In genomic region chr4:55517526-55518229, GRCh38 we compare ENCODE assay signal across 16 cellular contexts. TPM values are rescaled to one million over a fixed set of nuclear protein-coding genes. Genes with fewer than 3 reads are reported as not detected.
DNase-seq lines count a peak whose midpoint lies in the region; ATAC-seq, FAIRE-seq and TF ChIP-seq lines count a peak whose summit lies in the region.
"Had no signal": no experiment of that assay in that cellular context is flagged by ENCODE, and none has a peak within 500 bp of the region (broad histone marks: within the 10 kb centered on the region; RNA-seq: fewer than 3 reads in every experiment).

No MANE protein-coding gene starts in this region.

- no peak for TF ChIP-seq CTCF in prostate gland (IDR thresholded peaks at IDR 0.05)

- no peaks in the 10 kb centered on the region for H3K27me3 ChIP-seq in prostate gland (replicated peaks; ENCODE audit: insufficient read depth)
- H3K27me3 ChIP-seq: upper lobe of left lung had no signal

- H3K4me3 ChIP-seq in prostate gland, result no peak overlapping the region
- H3K4me3 ChIP-seq: lung, upper lobe of left lung had no signal

- H3K4me1 ChIP-seq in prostate gland (replicated peaks), result no peaks in the 10 kb centered on the region
- H3K4me1 ChIP-seq: upper lobe of left lung had no signal

- WGBS in prostate gland, result 97% methylated on average over 2 of the region's 2 CpGs

- intact Hi-C loops in prostate gland (cut with DNase I), result no loop called here

- DNase-seq in GM12891 (ENCODE audit: insufficient read length, low spot score), result peak; percentile 3
- no peak for DNase-seq in prostate gland (ENCODE audit: low spot score)
- DNase-seq in frontal cortex (ENCODE audit: low spot score in 2 of 2), result no peak
- no peak for DNase-seq in NK-92 (lab: John Stamatoyannopoulos, UW; ENCODE audit: unreplicated experiment)
- DNase-seq in stimulated activated CD4-positive, alpha-beta T cell treated with anti-CD3 and anti-CD28 coated beads, Interleukin-12 subunit alpha, Interleukin-12 subunit beta, amount 100 ng/mL, for 4 hours, result no peak
- DNase-seq: activated CD4-positive, alpha-beta T cell treated with anti-CD3 and anti-CD28 coated beads, Interleukin-2, amount 50 U/mL, for 4 hours; activated effector memory CD4-positive, alpha-beta T cell treated with anti-CD3 and anti-CD28 coated beads, Interleukin-2, amount 50 U/mL, for 16 hours; NCI-H1694 treated with DMSO at 0.1 percent for 48 hours; NCI-H82; nephron progenitor cell; SHP77 treated with DMSO at 0.1 percent for 48 hours had no signal

- no peaks in the 10 kb centered on the region for H3K36me3 ChIP-seq in prostate gland
- H3K36me3 ChIP-seq: upper lobe of left lung had no signal

- H3K9me3 ChIP-seq in prostate gland, result no peaks in the 10 kb centered on the region
- H3K9me3 ChIP-seq: upper lobe of left lung had no signal

- H3K27ac ChIP-seq in prostate gland, result no peak overlapping the region
- H3K27ac ChIP-seq: upper lobe of left lung had no signal

- FAIRE-seq in GM12891 (lab: Jason Lieb, UNC), result peak; percentile 67
- no peak for FAIRE-seq in frontal cortex (lab: Jason Lieb, UNC)

- ATAC-seq in GM19025 (IDR thresholded peaks at IDR 0.05; ENCODE audit: low read depth, unreplicated experiment) (peak; percentile 61), HG02571 (IDR thresholded peaks at IDR 0.05; ENCODE audit: unreplicated experiment) (peak; percentile 69), HG03378 (IDR thresholded peaks at IDR 0.05; ENCODE audit: unreplicated experiment) (peak; percentile 76)

- no peak for TF ChIP-seq POLR2A in GM12891 (IDR thresholded peaks at IDR 0.05; ENCODE audit: low read depth, low read length)
- TF ChIP-seq POLR2A in prostate gland (IDR thresholded peaks at IDR 0.05), result no peak

TF ChIP-seq in GM12891, 5 proteins besides CTCF, POLR2A, EP300 and RAD21:
- TF ChIP-seq PAX5 (IDR thresholded peaks at IDR 0.05; ENCODE audit: insufficient read depth, low read length, severe bottlenecking) (no peak), SPI1 (IDR thresholded peaks at IDR 0.05; ENCODE audit: low read depth, low read length) (no peak), TAF1 (IDR thresholded peaks at IDR 0.05; ENCODE audit: low read depth, low read length) (no peak), POU2F2 (IDR thresholded peaks at IDR 0.05; ENCODE audit: low read depth, low read length) (no peak), POLR2AphosphoS5 (IDR thresholded peaks at IDR 0.05; ENCODE audit: low read depth, low read length) (no peak)

RNA-seq across cellular contexts. Expression of gene CLOCK, which starts 29.0 kb away (rescaled TPM):
- 3.3 TPM for polyA plus RNA-seq in GM12891 (2012; ENCODE audit: low read depth, missing spikeins)
- total RNA-seq in prostate gland (10 to 100 TPM; 19.5 to 25.4 TPM), frontal cortex (27.3 TPM)
